ENCODE assay signal across 7 cellular contexts in genomic region chr6:90663106-90663505, GRCh38.
"Had no signal": no experiment of that assay in that cellular context is flagged by ENCODE, and none has a peak within 500 bp of the region (broad histone marks: within the 10 kb centered on the region; RNA-seq: fewer than 3 reads in every experiment).

No MANE protein-coding gene starts in this region.

- FAIRE-seq: HTR-8/SVneo, K562 had no signal

- H3K27ac Mint-ChIP-seq: IgD-negative memory B cell had no signal

- ATAC-seq: K562 had no signal

- H3K27ac ChIP-seq: HL-60 had no signal

- H3K36me3 Mint-ChIP-seq: IgD-negative memory B cell had no signal

- H3K4me1 Mint-ChIP-seq: IgD-negative memory B cell had no signal

- DNase-seq: IMR-90, KBM-7, KG1 had no signal

- H3K4me3 Mint-ChIP-seq: IgD-negative memory B cell had no signal

- H3K27me3 Mint-ChIP-seq: IgD-negative memory B cell had no signal

- H3K4me3 ChIP-seq: K562 had no signal
